ENCODE assay signal across 9 cellular contexts in genomic region chr10:44725404-44725803, GRCh38.
DNase-seq lines count a peak whose midpoint lies in the region; ATAC-seq and TF ChIP-seq lines count a peak whose summit lies in the region.
"Had no signal": no experiment of that assay in that cellular context is flagged by ENCODE, and none has a peak within 500 bp of the region (broad histone marks: within the 10 kb centered on the region; RNA-seq: fewer than 3 reads in every experiment).

No MANE protein-coding gene starts in this region.

- no peaks in the 10 kb centered on the region for H3K27me3 Mint-ChIP-seq in stimulated activated naive CD8-positive, alpha-beta T cell treated with anti-CD3 and anti-CD28 coated beads, Interleukin-15, amount 100 ng/mL, for 72 hours

- no peak for TF ChIP-seq POLR2A in IMR-90 (IDR thresholded peaks at IDR 0.05; ENCODE audit: low read depth, low read length)

- H3K4me2 ChIP-seq in IMR-90 (ENCODE audit: low read depth, low read length), result peak overlapping the region; percentile 46; the same call in 1 of the 2 replicates
- peak overlapping the region; percentile 45 for H3K4me2 ChIP-seq in fibroblast of lung (ENCODE audit: extremely low read depth, insufficient read depth, low read length)

- H4K20me1 ChIP-seq in IMR-90 (ENCODE audit: insufficient read depth, low read length) (no peaks in the 10 kb centered on the region), fibroblast of lung (ENCODE audit: control insufficient read depth, extremely low read depth, insufficient read depth, low read length) (no peaks in the 10 kb centered on the region)

- peaks cover 6% of the 10 kb centered on the region; the same call in 1 of the 2 replicates for H3K4me1 ChIP-seq in IMR-90 (ENCODE audit: control insufficient read depth, insufficient read depth, low read length)
- H3K4me1 ChIP-seq in fibroblast of lung (ENCODE audit: control insufficient read depth, extremely low read depth, insufficient read depth, low read length), result peaks cover 3% of the 10 kb centered on the region

- no peak overlapping the region for H3K56ac ChIP-seq in IMR-90 (ENCODE audit: extremely low read depth, insufficient read depth, low read length)

- peak overlapping the region; percentile 75; the same call in 1 of the 2 replicates for H3K14ac ChIP-seq in IMR-90 (replicated peaks; ENCODE audit: low read depth, low read length)

- H3K4me3 Mint-ChIP-seq in stimulated activated naive CD8-positive, alpha-beta T cell treated with anti-CD3 and anti-CD28 coated beads, Interleukin-15, amount 100 ng/mL, for 72 hours, result no peak overlapping the region

- no peaks in the 10 kb centered on the region for H3K79me1 ChIP-seq in IMR-90 (ENCODE audit: low read depth in 1 of 2, low read length in 2 of 2)

- CTCF ChIA-PET in IMR-90 (lab: Yijun Ruan, JAX), result interaction anchor here (0.6 kb wide), 1 partner anchor 40 kb away, joined by 3 read pairs; no protein-coding TSS in a partner anchor

- no peaks in the 10 kb centered on the region for H3K4me1 Mint-ChIP-seq in stimulated activated naive CD8-positive, alpha-beta T cell treated with anti-CD3 and anti-CD28 coated beads, Interleukin-15, amount 100 ng/mL, for 72 hours

- no peak overlapping the region for H4K91ac ChIP-seq in IMR-90 (ENCODE audit: insufficient read depth, low read depth, low read length)

- no peak overlapping the region for H2AK9ac ChIP-seq in IMR-90 (replicated peaks; ENCODE audit: low read depth, low read length, poor library complexity)

- POLR2A ChIA-PET in IMR-90 (lab: Charles Lee; ENCODE audit: unreplicated experiment), result no interaction called here

- no peak for TF ChIP-seq RAD21 in IMR-90 (IDR thresholded peaks at IDR 0.05; ENCODE audit: low read length)

- peak overlapping the region; percentile 77; the same call in 1 of the 2 replicates for H3K18ac ChIP-seq in IMR-90 (ENCODE audit: low read depth, low read length)

- peak overlapping the region; percentile 13; the same call in 1 of the 2 replicates for H2AK5ac ChIP-seq in IMR-90 (ENCODE audit: low read depth, low read length)

- TF ChIP-seq CTCF in GM06990 (IDR thresholded peaks at IDR 0.05; ENCODE audit: insufficient read depth, low read length, poor library complexity, severe bottlenecking) (no peak), IMR-90 (conservative IDR thresholded peaks at IDR 0.05; ENCODE audit: low read depth, low read length) (no peak), fibroblast of lung (conservative IDR thresholded peaks at IDR 0.05 in 1 of 2, IDR thresholded peaks at IDR 0.05 in 1 of 2; ENCODE audit: low read depth in 1 of 2, low read length in 2 of 2) (no peak), WERI-Rb-1 (IDR thresholded peaks at IDR 0.05; ENCODE audit: low read depth, low read length) (no peak)

- peak overlapping the region; percentile 89; the same call in 1 of the 2 replicates for H2BK20ac ChIP-seq in IMR-90 (ENCODE audit: low read depth, low read length)

- peak overlapping the region; percentile 68; the same call in 1 of the 2 replicates for H3K4ac ChIP-seq in IMR-90 (ENCODE audit: low read depth, low read length)

- dilution Hi-C loops in IMR-90 (cut with HindIII; ENCODE audit: low sequenced_read_pairs, unreplicated experiment), result no loop called here

- no peak overlapping the region for H4K5ac ChIP-seq in IMR-90 (ENCODE audit: low read depth, low read length)

- 0 out of 2 replicates have a peak, but pooled peaks cover 3% of the 10 kb centered on the region for H3K9me1 ChIP-seq in IMR-90 (ENCODE audit: insufficient read depth, low read length)

- peaks cover 0 to 11% of the 10 kb centered on the region in 2 donors for H3K9me3 Mint-ChIP-seq in stimulated activated naive CD8-positive, alpha-beta T cell treated with anti-CD3 and anti-CD28 coated beads, Interleukin-15, amount 100 ng/mL, for 72 hours

- H2BK120ac ChIP-seq in IMR-90 (ENCODE audit: low read depth, low read length), result peak overlapping the region; percentile 82

- peak overlapping the region; percentile 12; the same call in 1 of the 3 replicates for H2BK15ac ChIP-seq in IMR-90 (ENCODE audit: low read depth, low read length)

- WGBS in IMR-90 (ENCODE audit: extremely low coverage in 2 of 2, insufficient read length in 1 of 2), 2 experiments, result no CpG with 5 or more reads among the region's 2 CpGs

- no peaks in the 10 kb centered on the region for H3K79me2 ChIP-seq in fibroblast of lung (ENCODE audit: control insufficient read depth, insufficient read depth, low read length)

- intact Hi-C loops in IMR-90 (cut with micrococcal nuclease), result loop anchor here (10.0 kb wide), 1 partner anchor 1051 kb away; no protein-coding TSS in a partner anchor

- peak; percentile 80 for ATAC-seq in GM21723 (IDR thresholded peaks at IDR 0.05; ENCODE audit: unreplicated experiment)
- ATAC-seq in IMR-90 (ENCODE audit: low read depth), result peak; percentile 64
- ATAC-seq in stimulated activated naive CD8-positive, alpha-beta T cell treated with anti-CD3 and anti-CD28 coated beads, Interleukin-15, amount 100 ng/mL, for 72 hours, result no peak
- no peak for ATAC-seq in HG03196 (IDR thresholded peaks at IDR 0.05; ENCODE audit: unreplicated experiment)

- H2AFZ ChIP-seq in IMR-90 (replicated peaks; ENCODE audit: low read length, poor library complexity) (no peak overlapping the region), fibroblast of lung (ENCODE audit: low read length) (no peak overlapping the region)

- H3K23ac ChIP-seq in IMR-90 (ENCODE audit: low read depth, low read length), result peak overlapping the region; percentile 52; the same call in 1 of the 2 replicates

- no peak overlapping the region for H3K27ac Mint-ChIP-seq in stimulated activated naive CD8-positive, alpha-beta T cell treated with anti-CD3 and anti-CD28 coated beads, Interleukin-15, amount 100 ng/mL, for 72 hours

- no peaks in the 10 kb centered on the region for H3K9me3 ChIP-seq in IMR-90 (ENCODE audit: control insufficient read depth, insufficient read depth, low read length)
- H3K9me3 ChIP-seq in fibroblast of lung (ENCODE audit: control insufficient read depth, insufficient read depth, low read depth, low read length), result no peaks in the 10 kb centered on the region
- H3K9me3 ChIP-seq in WERI-Rb-1 (ENCODE audit: severe bottlenecking), result no peaks in the 10 kb centered on the region

- in situ Hi-C loops in IMR-90 (cut with MboI; ENCODE audit: low sequenced_read_pairs), result no loop called here

- H3K4me3 ChIP-seq in GM06990 (replicated peaks; ENCODE audit: low read depth, low read length), result no peak overlapping the region
- no peak overlapping the region for H3K4me3 ChIP-seq in IMR-90 (ENCODE audit: insufficient read depth, low read depth, low read length)
- no peak overlapping the region for H3K4me3 ChIP-seq in fibroblast of lung (replicated peaks in 1 of 4; ENCODE audit: control extremely low read depth in 1 of 4, insufficient read depth in 1 of 4, low read depth in 3 of 4, low read length in 4 of 4)
- H3K4me3 ChIP-seq in WERI-Rb-1 (ENCODE audit: low read depth, low read length), result no peak overlapping the region

- DNase-seq in GM06990 (ENCODE audit: extremely low read depth, insufficient read length), result peak; percentile 16
- DNase-seq in IMR-90, result peak; percentile 40
- DNase-seq in fibroblast of lung (ENCODE audit: low read depth in 2 of 2), result peak; percentile 34 to 58
- DNase-seq in stimulated activated naive CD8-positive, alpha-beta T cell treated with anti-CD3 and anti-CD28 coated beads, Interleukin-15, amount 100 ng/mL, for 72 hours, result no peak
- no peak for DNase-seq in NCI-H2171 treated with DMSO at 0.1 percent for 48 hours (lab: John Stamatoyannopoulos, UW)
- DNase-seq in WERI-Rb-1, result no peak
- DNase-seq: stimulated activated CD4-positive, alpha-beta T cell treated with anti-CD3 and anti-CD28 coated beads, Interleukin-4, amount 100 ng/mL, for 24 hours had no signal

- peak overlapping the region; percentile 88 for H2BK5ac ChIP-seq in IMR-90 (ENCODE audit: low read depth, low read length, poor library complexity, severe bottlenecking)

- H3K27ac ChIP-seq in IMR-90 (ENCODE audit: insufficient read depth, low read length) (no peak overlapping the region), fibroblast of lung (ENCODE audit: insufficient read depth, low read length) (no peak overlapping the region), WERI-Rb-1 (no peak overlapping the region)

- peak overlapping the region in 1 of 2 experiments; percentile 41; a peak in 1 of 4 replicates for H4K8ac ChIP-seq in IMR-90 (ENCODE audit: low read depth in 2 of 2, low read length in 2 of 2)

- BruUV-seq in IMR-90 (replicated peaks; lab: Mats Ljungman, UMichigan), result no TSS peak

- H3K36me3 ChIP-seq in GM06990 (ENCODE audit: control insufficient read depth, insufficient read depth, low read length), result no peaks in the 10 kb centered on the region
- no peaks in the 10 kb centered on the region for H3K36me3 ChIP-seq in IMR-90 (ENCODE audit: control insufficient read depth, insufficient read depth, low read length)
- H3K36me3 ChIP-seq in fibroblast of lung (ENCODE audit: control insufficient read depth, insufficient read depth, low read length), result no peaks in the 10 kb centered on the region
- no peaks in the 10 kb centered on the region for H3K36me3 ChIP-seq in WERI-Rb-1

- no peak overlapping the region for H3K9ac ChIP-seq in IMR-90 (ENCODE audit: low read depth, low read length)
- no peak overlapping the region for H3K9ac ChIP-seq in fibroblast of lung (ENCODE audit: insufficient read depth, low read length)

- no peaks in the 10 kb centered on the region for H3K27me3 ChIP-seq in GM06990 (replicated peaks; ENCODE audit: control insufficient read depth, insufficient read depth, low read length)
- H3K27me3 ChIP-seq in IMR-90 (ENCODE audit: control insufficient read depth, insufficient read depth, low read length), result no peaks in the 10 kb centered on the region
- no peaks in the 10 kb centered on the region for H3K27me3 ChIP-seq in fibroblast of lung (ENCODE audit: control insufficient read depth, insufficient read depth, low read length)
- H3K27me3 ChIP-seq in WERI-Rb-1 (ENCODE audit: insufficient read depth, low read depth, severe bottlenecking), result peaks cover 41% of the 10 kb centered on the region

TF ChIP-seq in IMR-90, 13 proteins besides CTCF, POLR2A, EP300 and RAD21 (continues in another document):
- TF ChIP-seq MAFK (IDR thresholded peaks at IDR 0.05; ENCODE audit: low read depth, low read length), result no peak
- TF ChIP-seq NFE2L2 (IDR thresholded peaks at IDR 0.05; ENCODE audit: low read depth, low read length), result no peak
- TF ChIP-seq SMC3 (IDR thresholded peaks at IDR 0.05; ENCODE audit: low read depth, low read length), result no peak
- TF ChIP-seq BHLHE40 (IDR thresholded peaks at IDR 0.05; ENCODE audit: low read depth, low read length), result no peak
- TF ChIP-seq CHD1 (IDR thresholded peaks at IDR 0.05; ENCODE audit: low read depth, low read length), result no peak
- no peak for TF ChIP-seq MAZ (IDR thresholded peaks at IDR 0.05; ENCODE audit: borderline replicate concordance, low read depth, low read length)
- TF ChIP-seq CEBPB (IDR thresholded peaks at IDR 0.05; ENCODE audit: low read depth, low read length), result peak; percentile 92

Comparison
In these comparisons a context has a peak if more than half of its experiments do, and no peak if none do; other contexts are left out.
1. DNase-seq: peak in GM06990 (single experiment), IMR-90 (single experiment) and fibroblast of lung (2 of 2); none in stimulated activated naive CD8-positive, alpha-beta T cell treated with anti-CD3 and anti-CD28 coated beads, Interleukin-15, amount 100 ng/mL, for 72 hours (0 of 2), NCI-H2171 treated with DMSO at 0.1 percent for 48 hours (single experiment) and WERI-Rb-1 (single experiment).
2. ATAC-seq: peak in GM21723 (single experiment) and IMR-90 (single experiment); none in stimulated activated naive CD8-positive, alpha-beta T cell treated with anti-CD3 and anti-CD28 coated beads, Interleukin-15, amount 100 ng/mL, for 72 hours (single experiment) and HG03196 (single experiment).